Comparison of ENCODE assay signal across 37 cellular contexts in the genomic region with DNA sequence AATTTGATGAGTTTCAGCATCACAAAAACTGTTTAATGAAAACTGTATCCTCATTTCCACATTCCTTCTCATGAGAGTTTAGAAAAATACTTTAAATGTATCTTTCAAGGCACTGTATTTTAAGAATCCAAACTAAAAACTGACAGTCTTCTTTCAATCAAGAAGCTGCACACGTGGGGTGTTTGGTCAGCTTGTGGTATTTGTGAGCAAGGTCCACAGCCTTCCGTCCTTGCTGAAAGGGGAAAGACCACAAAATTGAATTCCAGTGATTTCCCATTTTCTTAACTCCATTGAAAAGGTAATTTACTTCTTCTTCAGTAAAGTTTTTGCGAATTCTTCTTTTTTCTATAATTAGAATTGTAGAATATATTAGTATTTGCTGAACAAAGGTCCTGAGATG. TPM values are rescaled to one million over a fixed set of nuclear protein-coding genes. Genes with fewer than 3 reads are reported as not detected.
"Had no signal": no experiment of that assay in that cellular context is flagged by ENCODE, and none has a peak within 500 bp of the region (broad histone marks: within the 10 kb centered on the region; RNA-seq: fewer than 3 reads in every experiment).

No MANE protein-coding gene starts in this region.

- H3K36me3 ChIP-seq: adrenal gland, ascending aorta, breast epithelium, cardiac muscle cell had no signal

- DNase-seq: activated effector memory CD4-positive, alpha-beta T cell treated with anti-CD3 and anti-CD28 coated beads, Interleukin-2, amount 50 U/mL, for 16 hours; activated effector memory CD4-positive, alpha-beta T cell treated with Interleukin-2 at 50 U/mL for 16 hours; activated gamma-delta T cell; activated gamma-delta T cell treated with Interleukin-2 at 50 U/mL for 16 hours; activated naive CD4-positive, alpha-beta T cell; activated naive CD4-positive, alpha-beta T cell treated with anti-CD3 and anti-CD28 coated beads for 36 hours; activated naive CD4-positive, alpha-beta T cell treated with anti-CD3 and anti-CD28 coated beads, Interleukin-2, amount 10 ng/mL, durations not matched to agents 7 days and 5 days; activated naive CD4-positive, alpha-beta T cell treated with anti-CD3 and anti-CD28 coated beads, Interleukin-2, amount 50 U/mL, for 16 hours; activated naive CD4-positive, alpha-beta T cell treated with Interleukin-2 at 50 U/mL for 16 hours; activated naive CD8-positive, alpha-beta T cell treated with anti-CD3 and anti-CD28 coated beads for 36 hours; activated naive CD8-positive, alpha-beta T cell treated with anti-CD3 and anti-CD28 coated beads, Interleukin-2, amount 10 ng/mL, durations not matched to agents 7 days and 5 days; activated naive CD8-positive, alpha-beta T cell treated with anti-CD3 and anti-CD28 coated beads, Interleukin-2, amount 50 U/mL, for 24 hours; activated T-cell treated with anti-CD3 and anti-CD28 coated beads, Interleukin-2, amount 50 U/mL, for 24 hours; activated T-cell treated with anti-CD3 and anti-CD28 coated beads, Interleukin-2, amount 50 U/mL, for 4 hours; activated T-cell treated with anti-CD3 and anti-CD28 coated beads, Interleukin-2, amount 50 U/mL, for 48 hours; activated T-cell treated with anti-CD3 and anti-CD28 coated beads, Interleukin-2, amount 50 U/mL, for 72 hours; adrenal gland; amniotic stem cell; amygdala; anterior cingulate cortex; aorta; body of pancreas; brain microvascular endothelial cell; caudate nucleus; central memory CD4-positive, alpha-beta T cell; cerebellar nuclear complex had no signal

- FAIRE-seq: astrocyte, bronchial epithelial cell had no signal

- H3K4me3 ChIP-seq: adrenal gland, ascending aorta, body of pancreas, breast epithelium, cardiac muscle cell had no signal

- H3K27me3 ChIP-seq: adrenal gland, ascending aorta, body of pancreas, brain microvascular endothelial cell, breast epithelium had no signal

- H3K27ac ChIP-seq: adrenal gland, ascending aorta, body of pancreas, brain microvascular endothelial cell, breast epithelium, cardiac muscle cell had no signal

- H3K9me3 ChIP-seq: adrenal gland, ascending aorta, body of pancreas, breast epithelium had no signal

- ATAC-seq: activated naive CD4-positive, alpha-beta T cell treated with anti-CD3 and anti-CD28 coated beads, Interleukin-2, amount 50 U/mL, for 72 hours; activated naive CD8-positive, alpha-beta T cell treated with anti-CD3 and anti-CD28 coated beads, Interleukin-2, amount 50 U/mL, for 24 hours; activated T-cell treated with anti-CD3 and anti-CD28 coated beads, Interleukin-2, amount 50 U/mL, for 4 hours; activated T-cell treated with anti-CD3 and anti-CD28 coated beads, Interleukin-2, amount 50 U/mL, for 72 hours; activated T-helper 17 cell treated with anti-CD3 and anti-CD28 coated beads, Interleukin-2, amount 50 U/mL, for 72 hours; body of pancreas had no signal

RNA-seq across cellular contexts. Expression of a gene that starts 46.6 kb away (rescaled TPM):
- total RNA-seq: activated naive CD4-positive, alpha-beta T cell treated with anti-CD3 and anti-CD28 coated beads for 36 hours; activated naive CD4-positive, alpha-beta T cell treated with anti-CD3 and anti-CD28 coated beads, Interleukin-2, amount 50 U/mL, for 72 hours; activated naive CD8-positive, alpha-beta T cell treated with anti-CD3 and anti-CD28 coated beads for 36 hours; activated naive CD8-positive, alpha-beta T cell treated with anti-CD3 and anti-CD28 coated beads, Interleukin-2, amount 10 ng/mL, durations not matched to agents 7 days and 5 days; activated T-cell treated with anti-CD3 and anti-CD28 coated beads, Interleukin-2, amount 50 U/mL, for 4 hours; adrenal gland; aorta; ascending aorta; body of pancreas; cardiac muscle cell; cardiac septum; cerebellum; chondrocyte had no signal
- polyA plus RNA-seq: adipose tissue, adrenal gland, aorta, cardiac muscle cell had no signal
